In genomic region chr17:41784207-41784744, GRCh38 we compare ENCODE assay signal across 1 cellular context.
TF ChIP-seq lines count a peak whose summit lies in the region.

No MANE protein-coding gene starts in this region.

TF ChIP-seq in K562, 482 proteins besides CTCF, POLR2A, EP300 and RAD21 (continues in another document):
- no peak for TF ChIP-seq RBM22 (IDR thresholded peaks at IDR 0.05; ENCODE audit: low read depth, low read length, poor library complexity, severe bottlenecking)
- TF ChIP-seq TAF7 (tag; IDR thresholded peaks at IDR 0.05) = no peak
- no peak for TF ChIP-seq MECOM (CRISPR knock-in tag; IDR thresholded peaks at IDR 0.05)
- TF ChIP-seq, protein P1, sequence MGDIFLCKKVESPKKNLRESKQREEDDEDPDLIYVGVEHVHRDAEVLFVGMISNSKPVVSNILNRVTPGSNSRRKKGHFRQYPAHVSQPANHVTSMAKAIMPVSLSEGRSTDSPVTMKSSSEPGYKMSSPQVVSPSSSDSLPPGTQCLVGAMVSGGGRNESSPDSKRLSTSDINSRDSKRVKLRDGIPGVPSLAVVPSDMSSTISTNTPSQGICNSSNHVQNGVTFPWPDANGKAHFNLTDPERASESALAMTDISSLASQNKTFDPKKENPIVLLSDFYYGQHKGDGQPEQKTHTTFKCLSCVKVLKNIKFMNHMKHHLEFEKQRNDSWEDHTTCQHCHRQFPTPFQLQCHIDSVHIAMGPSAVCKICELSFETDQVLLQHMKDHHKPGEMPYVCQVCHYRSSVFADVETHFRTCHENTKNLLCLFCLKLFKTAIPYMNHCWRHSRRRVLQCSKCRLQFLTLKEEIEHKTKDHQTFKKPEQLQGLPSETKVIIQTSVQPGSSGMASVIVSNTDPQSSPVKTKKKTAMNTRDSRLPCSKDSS (IDR thresholded peaks at IDR 0.05; ENCODE audit: low read depth, partially characterized antibody) = no peak
- TF ChIP-seq RNF219 (CRISPR knock-in tag; IDR thresholded peaks at IDR 0.05) = no peak
- peak; percentile 93 for TF ChIP-seq SMARCE1 (IDR thresholded peaks at IDR 0.05)
- no peak for TF ChIP-seq NR0B1 (IDR thresholded peaks at IDR 0.05; ENCODE audit: partially characterized antibody)
- no peak for TF ChIP-seq PHF20 (IDR thresholded peaks at IDR 0.05; ENCODE audit: partially characterized antibody)
- peak; percentile 46 to 71; a peak in 3 of 4 replicates for TF ChIP-seq KDM1A (IDR thresholded peaks at IDR 0.05)
- no peak for TF ChIP-seq TARDBP (IDR thresholded peaks at IDR 0.05)
- TF ChIP-seq ATF1 (CRISPR knock-in tag; IDR thresholded peaks at IDR 0.05) = no peak
- TF ChIP-seq ATF1 (tag; IDR thresholded peaks at IDR 0.05) = no peak
- TF ChIP-seq TAL1 (IDR thresholded peaks at IDR 0.05) = peak; percentile 56
- TF ChIP-seq NFRKB (IDR thresholded peaks at IDR 0.05; ENCODE audit: low read depth) = no peak
- TF ChIP-seq ZHX1 (conservative IDR thresholded peaks at IDR 0.05; ENCODE audit: low read length) = no peak
- TF ChIP-seq ZNF766 (CRISPR knock-in tag; conservative IDR thresholded peaks at IDR 0.05) = 0 out of 2 replicates have a peak, but pooled peaks have one; percentile 23
- TF ChIP-seq TCFL5 (CRISPR knock-in tag; conservative IDR thresholded peaks at IDR 0.05) = no peak
- peak in 1 of 2 experiments; percentile 58; a peak in 1 of 4 replicates for TF ChIP-seq ARNT (IDR thresholded peaks at IDR 0.05)
- TF ChIP-seq, protein P2, sequence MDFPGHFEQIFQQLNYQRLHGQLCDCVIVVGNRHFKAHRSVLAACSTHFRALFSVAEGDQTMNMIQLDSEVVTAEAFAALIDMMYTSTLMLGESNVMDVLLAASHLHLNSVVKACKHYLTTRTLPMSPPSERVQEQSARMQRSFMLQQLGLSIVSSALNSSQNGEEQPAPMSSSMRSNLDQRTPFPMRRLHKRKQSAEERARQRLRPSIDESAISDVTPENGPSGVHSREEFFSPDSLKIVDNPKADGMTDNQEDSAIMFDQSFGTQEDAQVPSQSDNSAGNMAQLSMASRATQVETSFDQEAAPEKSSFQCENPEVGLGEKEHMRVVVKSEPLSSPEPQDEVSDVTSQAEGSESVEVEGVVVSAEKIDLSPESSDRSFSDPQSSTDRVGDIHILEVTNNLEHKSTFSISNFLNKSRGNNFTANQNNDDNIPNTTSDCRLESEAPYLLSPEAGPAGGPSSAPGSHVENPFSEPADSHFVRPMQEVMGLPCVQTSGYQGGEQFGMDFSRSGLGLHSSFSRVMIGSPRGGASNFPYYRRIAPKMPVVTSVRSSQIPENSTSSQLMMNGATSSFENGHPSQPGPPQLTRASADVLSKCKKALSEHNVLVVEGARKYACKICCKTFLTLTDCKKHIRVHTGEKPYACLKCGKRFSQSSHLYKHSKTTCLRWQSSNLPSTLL (IDR thresholded peaks at IDR 0.05) = no peak
- no peak for TF ChIP-seq IRF1 (CRISPR knock-in tag; IDR thresholded peaks at IDR 0.05; ENCODE audit: borderline replicate concordance)
- TF ChIP-seq NEUROD1 (IDR thresholded peaks at IDR 0.05; ENCODE audit: borderline replicate concordance, low read depth, low read length, partially characterized antibody) = peak; percentile 44
- TF ChIP-seq ZKSCAN3 (CRISPR knock-in tag; IDR thresholded peaks at IDR 0.05) = no peak
- peak; percentile 30; the same call in 1 of the 2 replicates for TF ChIP-seq CC2D1A (IDR thresholded peaks at IDR 0.05)
- TF ChIP-seq ZNF41 (CRISPR knock-in tag; conservative IDR thresholded peaks at IDR 0.05) = no peak
- TF ChIP-seq TEAD4 (IDR thresholded peaks at IDR 0.05; ENCODE audit: low read length) = peak; percentile 74
- TF ChIP-seq TEAD4 (CRISPR knock-in tag; IDR thresholded peaks at IDR 0.05; ENCODE audit: borderline replicate concordance) = no peak
- no peak for TF ChIP-seq ZNF174 (CRISPR knock-in tag; IDR thresholded peaks at IDR 0.05)
- TF ChIP-seq, protein P3, sequence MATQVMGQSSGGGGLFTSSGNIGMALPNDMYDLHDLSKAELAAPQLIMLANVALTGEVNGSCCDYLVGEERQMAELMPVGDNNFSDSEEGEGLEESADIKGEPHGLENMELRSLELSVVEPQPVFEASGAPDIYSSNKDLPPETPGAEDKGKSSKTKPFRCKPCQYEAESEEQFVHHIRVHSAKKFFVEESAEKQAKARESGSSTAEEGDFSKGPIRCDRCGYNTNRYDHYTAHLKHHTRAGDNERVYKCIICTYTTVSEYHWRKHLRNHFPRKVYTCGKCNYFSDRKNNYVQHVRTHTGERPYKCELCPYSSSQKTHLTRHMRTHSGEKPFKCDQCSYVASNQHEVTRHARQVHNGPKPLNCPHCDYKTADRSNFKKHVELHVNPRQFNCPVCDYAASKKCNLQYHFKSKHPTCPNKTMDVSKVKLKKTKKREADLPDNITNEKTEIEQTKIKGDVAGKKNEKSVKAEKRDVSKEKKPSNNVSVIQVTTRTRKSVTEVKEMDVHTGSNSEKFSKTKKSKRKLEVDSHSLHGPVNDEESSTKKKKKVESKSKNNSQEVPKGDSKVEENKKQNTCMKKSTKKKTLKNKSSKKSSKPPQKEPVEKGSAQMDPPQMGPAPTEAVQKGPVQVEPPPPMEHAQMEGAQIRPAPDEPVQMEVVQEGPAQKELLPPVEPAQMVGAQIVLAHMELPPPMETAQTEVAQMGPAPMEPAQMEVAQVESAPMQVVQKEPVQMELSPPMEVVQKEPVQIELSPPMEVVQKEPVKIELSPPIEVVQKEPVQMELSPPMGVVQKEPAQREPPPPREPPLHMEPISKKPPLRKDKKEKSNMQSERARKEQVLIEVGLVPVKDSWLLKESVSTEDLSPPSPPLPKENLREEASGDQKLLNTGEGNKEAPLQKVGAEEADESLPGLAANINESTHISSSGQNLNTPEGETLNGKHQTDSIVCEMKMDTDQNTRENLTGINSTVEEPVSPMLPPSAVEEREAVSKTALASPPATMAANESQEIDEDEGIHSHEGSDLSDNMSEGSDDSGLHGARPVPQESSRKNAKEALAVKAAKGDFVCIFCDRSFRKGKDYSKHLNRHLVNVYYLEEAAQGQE (CRISPR knock-in tag; IDR thresholded peaks at IDR 0.05; ENCODE audit: low read depth) = no peak
- TF ChIP-seq, protein P4, sequence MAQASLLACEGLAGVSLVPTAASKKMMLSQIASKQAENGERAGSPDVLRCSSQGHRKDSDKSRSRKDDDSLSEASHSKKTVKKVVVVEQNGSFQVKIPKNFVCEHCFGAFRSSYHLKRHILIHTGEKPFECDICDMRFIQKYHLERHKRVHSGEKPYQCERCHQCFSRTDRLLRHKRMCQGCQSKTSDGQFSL (CRISPR knock-in tag; IDR thresholded peaks at IDR 0.05) = no peak
- TF ChIP-seq, protein P4 (tag; IDR thresholded peaks at IDR 0.05) = no peak
- TF ChIP-seq, protein P5, sequence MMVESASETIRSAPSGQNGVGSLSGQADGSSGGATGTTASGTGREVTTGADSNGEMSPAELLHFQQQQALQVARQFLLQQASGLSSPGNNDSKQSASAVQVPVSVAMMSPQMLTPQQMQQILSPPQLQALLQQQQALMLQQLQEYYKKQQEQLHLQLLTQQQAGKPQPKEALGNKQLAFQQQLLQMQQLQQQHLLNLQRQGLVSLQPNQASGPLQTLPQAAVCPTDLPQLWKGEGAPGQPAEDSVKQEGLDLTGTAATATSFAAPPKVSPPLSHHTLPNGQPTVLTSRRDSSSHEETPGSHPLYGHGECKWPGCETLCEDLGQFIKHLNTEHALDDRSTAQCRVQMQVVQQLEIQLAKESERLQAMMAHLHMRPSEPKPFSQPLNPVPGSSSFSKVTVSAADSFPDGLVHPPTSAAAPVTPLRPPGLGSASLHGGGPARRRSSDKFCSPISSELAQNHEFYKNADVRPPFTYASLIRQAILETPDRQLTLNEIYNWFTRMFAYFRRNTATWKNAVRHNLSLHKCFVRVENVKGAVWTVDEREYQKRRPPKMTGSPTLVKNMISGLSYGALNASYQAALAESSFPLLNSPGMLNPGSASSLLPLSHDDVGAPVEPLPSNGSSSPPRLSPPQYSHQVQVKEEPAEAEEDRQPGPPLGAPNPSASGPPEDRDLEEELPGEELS (CRISPR knock-in tag; IDR thresholded peaks at IDR 0.05; ENCODE audit: borderline replicate concordance) = no peak
- no peak for TF ChIP-seq PML (IDR thresholded peaks at IDR 0.05; ENCODE audit: low read length)
- TF ChIP-seq, protein P6, sequence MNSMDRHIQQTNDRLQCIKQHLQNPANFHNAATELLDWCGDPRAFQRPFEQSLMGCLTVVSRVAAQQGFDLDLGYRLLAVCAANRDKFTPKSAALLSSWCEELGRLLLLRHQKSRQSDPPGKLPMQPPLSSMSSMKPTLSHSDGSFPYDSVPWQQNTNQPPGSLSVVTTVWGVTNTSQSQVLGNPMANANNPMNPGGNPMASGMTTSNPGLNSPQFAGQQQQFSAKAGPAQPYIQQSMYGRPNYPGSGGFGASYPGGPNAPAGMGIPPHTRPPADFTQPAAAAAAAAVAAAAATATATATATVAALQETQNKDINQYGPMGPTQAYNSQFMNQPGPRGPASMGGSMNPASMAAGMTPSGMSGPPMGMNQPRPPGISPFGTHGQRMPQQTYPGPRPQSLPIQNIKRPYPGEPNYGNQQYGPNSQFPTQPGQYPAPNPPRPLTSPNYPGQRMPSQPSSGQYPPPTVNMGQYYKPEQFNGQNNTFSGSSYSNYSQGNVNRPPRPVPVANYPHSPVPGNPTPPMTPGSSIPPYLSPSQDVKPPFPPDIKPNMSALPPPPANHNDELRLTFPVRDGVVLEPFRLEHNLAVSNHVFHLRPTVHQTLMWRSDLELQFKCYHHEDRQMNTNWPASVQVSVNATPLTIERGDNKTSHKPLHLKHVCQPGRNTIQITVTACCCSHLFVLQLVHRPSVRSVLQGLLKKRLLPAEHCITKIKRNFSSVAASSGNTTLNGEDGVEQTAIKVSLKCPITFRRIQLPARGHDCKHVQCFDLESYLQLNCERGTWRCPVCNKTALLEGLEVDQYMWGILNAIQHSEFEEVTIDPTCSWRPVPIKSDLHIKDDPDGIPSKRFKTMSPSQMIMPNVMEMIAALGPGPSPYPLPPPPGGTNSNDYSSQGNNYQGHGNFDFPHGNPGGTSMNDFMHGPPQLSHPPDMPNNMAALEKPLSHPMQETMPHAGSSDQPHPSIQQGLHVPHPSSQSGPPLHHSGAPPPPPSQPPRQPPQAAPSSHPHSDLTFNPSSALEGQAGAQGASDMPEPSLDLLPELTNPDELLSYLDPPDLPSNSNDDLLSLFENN (IDR thresholded peaks at IDR 0.05; ENCODE audit: low read depth in 2 of 2, low read length in 2 of 2) = 0 out of 4 replicates have a peak, but pooled peaks of 1 of the 2 experiments have one; percentile 10
- peak; percentile 45; the same call in 1 of the 2 replicates for TF ChIP-seq CBFA2T2 (conservative IDR thresholded peaks at IDR 0.05)
- peak; percentile 41 to 79; a peak in 3 of 4 replicates for TF ChIP-seq MAZ (CRISPR knock-in tag; conservative IDR thresholded peaks at IDR 0.05 in 1 of 2, IDR thresholded peaks at IDR 0.05 in 1 of 2)
- no peak for TF ChIP-seq POLR2AphosphoS2 (IDR thresholded peaks at IDR 0.05; ENCODE audit: low read length)
- TF ChIP-seq ZNF57 (CRISPR knock-in tag; IDR thresholded peaks at IDR 0.05) = no peak
- TF ChIP-seq FUS (optimal IDR thresholded peaks at IDR 0.05; ENCODE audit: low read depth, low read length) = no peak
- TF ChIP-seq ERF (CRISPR knock-in tag; IDR thresholded peaks at IDR 0.05) = no peak
- TF ChIP-seq TEAD1 (CRISPR knock-in tag; IDR thresholded peaks at IDR 0.05) = no peak
- TF ChIP-seq TCF7L2 (IDR thresholded peaks at IDR 0.05; ENCODE audit: low read depth, low read length) = no peak
